24 cellular contexts compared by ENCODE assay signal in genomic region chr7:1049801-1050200, GRCh38. TPM values are rescaled to one million over a fixed set of nuclear protein-coding genes. Genes with fewer than 3 reads are reported as not detected.
A peak's percentile ranks its signal among the peaks of the same experiment; 100 is the strongest.
DNase-seq lines count a peak whose midpoint lies in the region; ATAC-seq, FAIRE-seq and TF ChIP-seq lines count a peak whose summit lies in the region.
"Had no signal": no experiment of that assay in that cellular context is flagged by ENCODE, and none has a peak within 500 bp of the region (broad histone marks: within the 10 kb centered on the region; RNA-seq: fewer than 3 reads in every experiment).

No MANE protein-coding gene starts in this region.

- intact Hi-C loops in right lobe of liver (cut with DNase I): no loop called here
- intact Hi-C loops in aorta (cut with DNase I): no loop called here

- H3K56ac ChIP-seq in H1 (replicated peaks; ENCODE audit: insufficient read length, low read depth, low read length): no peak overlapping the region

- no peak for FAIRE-seq in H1 (lab: Jason Lieb, UNC)

- no peaks in the 10 kb centered on the region; the same call in 1 of the 2 replicates for H3K23me2 ChIP-seq in H1 (ENCODE audit: low read depth, low read length)

- ATAC-seq in right lobe of liver: no peak
- no peak for ATAC-seq in upper lobe of left lung (ENCODE audit: low FRiP score in 2 of 2)
- ATAC-seq in aorta (ENCODE audit: low FRiP score): no peak
- no peak for ATAC-seq in GM21423 (IDR thresholded peaks at IDR 0.05; ENCODE audit: unreplicated experiment)
- ATAC-seq: activated CD8-positive, alpha-beta T cell treated with anti-CD3 and anti-CD28 coated beads, Interleukin-2, amount 10 ng/mL, durations not matched to agents 7 days and 5 days; naive thymus-derived CD8-positive, alpha-beta T cell; sciatic nerve; stimulated activated effector memory CD8-positive, alpha-beta T cell treated with anti-CD3 and anti-CD28 coated beads, Interleukin-12 subunit alpha, Interleukin-12 subunit beta, amount 100 ng/mL, for 72 hours had no signal

- peak overlapping the region; percentile 26 for H4K8ac ChIP-seq in H1 (ENCODE audit: extremely low read depth, insufficient read depth, low read length)

- TF ChIP-seq CTCF in H1 (IDR thresholded peaks at IDR 0.05; ENCODE audit: control extremely low read depth in 1 of 3, insufficient read depth in 1 of 3, low read depth in 1 of 3, low read length in 3 of 3) (no peak), right lobe of liver (IDR thresholded peaks at IDR 0.05) (no peak), upper lobe of left lung (IDR thresholded peaks at IDR 0.05) (no peak)

- no peak overlapping the region for H3K4me3 Mint-ChIP-seq in T-helper 2 cell treated with Interferon-gamma antibody and Interleukin-4, amounts not matched to agents 5 μg/mL and 100 μg/mL, for 36 hours
- H3K4me3 Mint-ChIP-seq: activated CD8-positive, alpha-beta T cell treated with anti-CD3 and anti-CD28 coated beads, Interleukin-2, amount 10 ng/mL, durations not matched to agents 7 days and 5 days; activated naive CD4-positive, alpha-beta T cell treated with anti-CD3 and anti-CD28 coated beads for 36 hours; central memory CD8-positive, alpha-beta T cell; stimulated activated effector memory CD8-positive, alpha-beta T cell treated with anti-CD3 and anti-CD28 coated beads, Interleukin-12 subunit alpha, Interleukin-12 subunit beta, amount 100 ng/mL, for 72 hours had no signal

- H3K27ac Mint-ChIP-seq in T-helper 2 cell treated with Interferon-gamma antibody and Interleukin-4, amounts not matched to agents 5 μg/mL and 100 μg/mL, for 36 hours: peak overlapping the region; percentile 36
- H3K27ac Mint-ChIP-seq: activated naive CD4-positive, alpha-beta T cell treated with anti-CD3 and anti-CD28 coated beads for 36 hours; stimulated activated effector memory CD8-positive, alpha-beta T cell treated with anti-CD3 and anti-CD28 coated beads, Interleukin-12 subunit alpha, Interleukin-12 subunit beta, amount 100 ng/mL, for 72 hours had no signal

- no peaks in the 10 kb centered on the region for H3K79me2 ChIP-seq in H1 (ENCODE audit: control insufficient read depth in 1 of 2, insufficient read depth in 2 of 2, low read length in 2 of 2)

- no peak overlapping the region for H3K4ac ChIP-seq in H1 (replicated peaks; ENCODE audit: insufficient read length, low read depth, low read length)

- WGBS in H1 (ENCODE audit: extremely low coverage in 1 of 2, insufficient coverage in 1 of 2, insufficient read length in 1 of 2, insufficient replicate concordance in 2 of 2, low coverage in 1 of 2, low lambda C conversion rate in 2 of 2, missing lambda C conversion rate in 1 of 2), 2 experiments: 91% methylated on average over 8 of the region's 8 CpGs; no CpG with 5 or more reads in 1 of the 2 experiments
- WGBS in right lobe of liver (ENCODE audit: insufficient coverage, low coverage, low lambda C conversion rate, missing lambda C conversion rate): no CpG with 5 or more reads among the region's 8 CpGs
- WGBS in upper lobe of left lung, 2 donors: 63% methylated on average over 8 of the region's 8 CpGs; no CpG with 5 or more reads in 1 of the 2 donors
- WGBS in aorta, 2 donors: 92 to 94% methylated on average over 8 of the region's 8 CpGs

- no peak overlapping the region for H2AK5ac ChIP-seq in H1 (ENCODE audit: low read depth, low read length)

- TF ChIP-seq RAD21 in H1 (IDR thresholded peaks at IDR 0.05 in 1 of 2, conservative IDR thresholded peaks at IDR 0.05 in 1 of 2; ENCODE audit: low read depth in 2 of 2, low read length in 2 of 2): no peak

- TF ChIP-seq POLR2A in H1 (IDR thresholded peaks at IDR 0.05; ENCODE audit: control extremely low read depth in 1 of 2, low read depth in 2 of 2, low read length in 2 of 2) (no peak), right lobe of liver (IDR thresholded peaks at IDR 0.05) (no peak), upper lobe of left lung (IDR thresholded peaks at IDR 0.05) (no peak)

- H3K4me3 ChIP-seq in H1 (ENCODE audit: extremely low read depth in 1 of 4, insufficient read depth in 2 of 4, low read depth in 3 of 4, low read length in 4 of 4) (no peak overlapping the region), right lobe of liver (no peak overlapping the region), upper lobe of left lung (no peak overlapping the region), aorta (ENCODE audit: low read length in 2 of 2) (no peak overlapping the region)
- H3K4me3 ChIP-seq: hepatocyte, ovary, thyroid gland had no signal

- no peak overlapping the region for H2BK120ac ChIP-seq in H1 (replicated peaks; ENCODE audit: low read depth, low read length)

- no peaks in the 10 kb centered on the region for H3K27me3 Mint-ChIP-seq in T-helper 2 cell treated with Interferon-gamma antibody and Interleukin-4, amounts not matched to agents 5 μg/mL and 100 μg/mL, for 36 hours (ENCODE audit: low read depth)
- H3K27me3 Mint-ChIP-seq: central memory CD8-positive, alpha-beta T cell; naive thymus-derived CD8-positive, alpha-beta T cell had no signal

- H2BK20ac ChIP-seq in H1 (ENCODE audit: low read length): no peak overlapping the region

- no peak overlapping the region for H3K9ac ChIP-seq in H1 (replicated peaks in 1 of 4; ENCODE audit: extremely low read depth in 1 of 4, low read depth in 3 of 4, low read length in 3 of 4)
- H3K9ac ChIP-seq: SK-N-SH had no signal

- no peak overlapping the region for H3K23ac ChIP-seq in H1 (ENCODE audit: insufficient read length)

- H2AFZ ChIP-seq in H1 (ENCODE audit: low read length): no peak overlapping the region
- H2AFZ ChIP-seq: hepatocyte had no signal

- no peak overlapping the region for H3K14ac ChIP-seq in H1 (ENCODE audit: insufficient read length)

- no peaks in the 10 kb centered on the region for H3K9me3 Mint-ChIP-seq in T-helper 2 cell treated with Interferon-gamma antibody and Interleukin-4, amounts not matched to agents 5 μg/mL and 100 μg/mL, for 36 hours
- H3K9me3 Mint-ChIP-seq: activated naive CD4-positive, alpha-beta T cell treated with anti-CD3 and anti-CD28 coated beads for 36 hours; central memory CD8-positive, alpha-beta T cell; naive thymus-derived CD8-positive, alpha-beta T cell; stimulated activated effector memory CD8-positive, alpha-beta T cell treated with anti-CD3 and anti-CD28 coated beads, Interleukin-12 subunit alpha, Interleukin-12 subunit beta, amount 100 ng/mL, for 72 hours had no signal

- DNase-seq in T-helper 2 cell treated with Interferon-gamma antibody and Interleukin-4, amounts not matched to agents 5 μg/mL and 100 μg/mL, for 36 hours (ENCODE audit: low spot score): no peak
- no peak for DNase-seq in T-helper 2 cell
- DNase-seq in H1 (ENCODE audit: low read depth in 1 of 2, low spot score in 2 of 2): no peak
- DNase-seq in right lobe of liver: no peak
- peak in 1 of 2 donors; percentile 57 for DNase-seq in upper lobe of left lung
- no peak for DNase-seq in aorta
- DNase-seq in dedifferentiated amniotic fluid mesenchymal stem cell (ENCODE audit: extremely low spot score): no peak
- DNase-seq: activated CD8-positive, alpha-beta T cell treated with anti-CD3 and anti-CD28 coated beads, Interleukin-2, amount 10 ng/mL, durations not matched to agents 7 days and 5 days; activated naive CD4-positive, alpha-beta T cell treated with anti-CD3 and anti-CD28 coated beads for 36 hours; activated T-cell treated with anti-CD3 and anti-CD28 coated beads, Interleukin-2, amount 50 U/mL, for 1 hour; DND-41; NCI-H1417 treated with DMSO at 0.1 percent for 48 hours; NCI-H524; ovary; SK-N-SH; T-helper 9 cell; thyroid gland had no signal

- H2BK15ac ChIP-seq in H1 (ENCODE audit: low read length): no peak overlapping the region

- H3K18ac ChIP-seq in H1 (ENCODE audit: extremely low read depth, low read length): no peak overlapping the region

- peaks cover 0 to 11% of the 10 kb centered on the region in 2 experiments for H4K20me1 ChIP-seq in H1 (replicated peaks in 1 of 2; ENCODE audit: control insufficient read depth in 1 of 2, insufficient read depth in 2 of 2, low read length in 2 of 2)

- CTCF ChIA-PET in H1 (lab: Charles Lee; ENCODE audit: partially characterized antibody): interaction anchor here (0.8 to 6.2 kb wide), 10 partner anchors 9 to 78 kb away, joined by 3 to 46 read pairs (median 4); no protein-coding TSS in a partner anchor

- no peak overlapping the region for H4K5ac ChIP-seq in H1 (ENCODE audit: insufficient read length, low read depth, low read length)

- H2BK5ac ChIP-seq in H1 (ENCODE audit: low read depth, low read length): no peak overlapping the region

- peaks cover 53% of the 10 kb centered on the region for H3K4me1 Mint-ChIP-seq in T-helper 2 cell treated with Interferon-gamma antibody and Interleukin-4, amounts not matched to agents 5 μg/mL and 100 μg/mL, for 36 hours (ENCODE audit: low read depth)

- no peaks in the 10 kb centered on the region for H3K27me3 ChIP-seq in H1 (replicated peaks in 1 of 4; ENCODE audit: control insufficient read depth in 3 of 4, extremely low read depth in 1 of 4, insufficient read depth in 3 of 4, low read length in 3 of 4)
- H3K27me3 ChIP-seq in right lobe of liver: no peaks in the 10 kb centered on the region
- no peaks in the 10 kb centered on the region for H3K27me3 ChIP-seq in upper lobe of left lung
- no peaks in the 10 kb centered on the region for H3K27me3 ChIP-seq in aorta (ENCODE audit: control insufficient read depth in 1 of 2, insufficient read depth in 2 of 2, low read length in 1 of 2)
- H3K27me3 ChIP-seq: hepatocyte, ovary, thyroid gland had no signal

- TF ChIP-seq EP300 in H1 (IDR thresholded peaks at IDR 0.05; ENCODE audit: borderline replicate concordance in 1 of 2, low read depth in 2 of 2, low read length in 2 of 2) (no peak), upper lobe of left lung (IDR thresholded peaks at IDR 0.05) (no peak)

- H2BK12ac ChIP-seq in H1 (ENCODE audit: low read depth, low read length): no peak overlapping the region

- H3K36me3 ChIP-seq in H1 (ENCODE audit: control insufficient read depth in 2 of 4, insufficient read depth in 4 of 4, low read length in 3 of 4) (no peaks in the 10 kb centered on the region), right lobe of liver (no peaks in the 10 kb centered on the region), upper lobe of left lung (no peaks in the 10 kb centered on the region), aorta (ENCODE audit: control insufficient read depth in 1 of 2, insufficient read depth in 2 of 2, low read length in 1 of 2) (no peaks in the 10 kb centered on the region)
- H3K36me3 ChIP-seq: ovary, thyroid gland had no signal

- H3K4me2 ChIP-seq in H1 (ENCODE audit: insufficient read depth in 1 of 2, low read depth in 2 of 2, low read length in 2 of 2): no peak overlapping the region
- H3K4me2 ChIP-seq: hepatocyte, SK-N-SH had no signal

- H3K4me1 ChIP-seq in H1 (replicated peaks in 1 of 4; ENCODE audit: control insufficient read depth in 3 of 4, insufficient read depth in 4 of 4, low read length in 3 of 4): peaks cover 8 to 29% (median 15%) of the 10 kb centered on the region in 4 experiments
- peaks cover 0 to 50% (median 24%) of the 10 kb centered on the region in 4 donors for H3K4me1 ChIP-seq in right lobe of liver
- H3K4me1 ChIP-seq in upper lobe of left lung: peaks cover 85 to 94% (median 89%) of the 10 kb centered on the region in 4 donors
- H3K4me1 ChIP-seq in aorta (ENCODE audit: control insufficient read depth in 1 of 2, insufficient read depth in 2 of 2, low read length in 2 of 2): no peaks in the 10 kb centered on the region

- peaks cover 2% of the 10 kb centered on the region; the same call in 1 of the 2 replicates for H3K79me1 ChIP-seq in H1 (ENCODE audit: low read depth, low read length)

- no peaks in the 10 kb centered on the region for H3K9me3 ChIP-seq in H1 (ENCODE audit: insufficient read depth in 2 of 2, low read depth in 1 of 2, low read length in 1 of 2)
- no peaks in the 10 kb centered on the region for H3K9me3 ChIP-seq in right lobe of liver
- no peaks in the 10 kb centered on the region for H3K9me3 ChIP-seq in upper lobe of left lung
- no peaks in the 10 kb centered on the region for H3K9me3 ChIP-seq in aorta (ENCODE audit: control insufficient read depth, low read length)
- H3K9me3 ChIP-seq: ovary, SK-N-SH, thyroid gland had no signal

- no peak overlapping the region for H3K27ac ChIP-seq in H1 (ENCODE audit: low read depth, low read length)
- H3K27ac ChIP-seq in right lobe of liver: peak overlapping the region in 2 of 3 donors; percentile 73 to 81
- peak overlapping the region in 3 of 4 donors; percentile 31 to 94 (median 37) for H3K27ac ChIP-seq in upper lobe of left lung
- H3K27ac ChIP-seq in aorta (ENCODE audit: low read depth in 1 of 2, low read length in 2 of 2): no peak overlapping the region
- H3K27ac ChIP-seq: 22Rv1, hepatocyte, ovary had no signal

- POLR2A ChIA-PET in H1 (lab: Charles Lee; ENCODE audit: partially characterized antibody): interaction anchor here (1.1 kb wide), 1 partner anchor 112 kb away, joined by 3 read pairs; no protein-coding TSS in a partner anchor

- H3K36me3 Mint-ChIP-seq in T-helper 2 cell treated with Interferon-gamma antibody and Interleukin-4, amounts not matched to agents 5 μg/mL and 100 μg/mL, for 36 hours (ENCODE audit: low read depth): peaks cover 6% of the 10 kb centered on the region
- H3K36me3 Mint-ChIP-seq: naive thymus-derived CD8-positive, alpha-beta T cell had no signal

- no peak overlapping the region for H4K91ac ChIP-seq in H1 (replicated peaks; ENCODE audit: insufficient read length, low read length)

RNA-seq across cellular contexts. Expression of gene GPR146, which starts 5.5 kb away (rescaled TPM):
- total RNA-seq in H1 (2021; fragmentation: NEBNext Ultra II Directional; extraction: Animal tissue kit (Norgen Biotek cat#: 25700)): 0.54 and 1.8 TPM in 2 replicates
- polyA plus RNA-seq in H1 (2011; rRNA removed) (2.7 and 3.9 TPM in 2 replicates), aorta (1 to 10 TPM; 2.2 to 3.5 TPM)
- 2.5 TPM for polyA plus RNA-seq in H1 (2011; cell fraction: cytosol; rRNA removed)
- 3.3 TPM for polyA plus RNA-seq in H1 (2011; cell fraction: nucleus; rRNA removed)
- 0.62 to 1.8 TPM (median 1.3 TPM) in 4 replicates for polyA plus RNA-seq in H1 (2012, experiment 1 of 2)
- polyA plus RNA-seq in H1 (2012, experiment 2 of 2): 2.0 TPM
- 1.1 TPM for polyA plus RNA-seq in H1 (2013, experiment 1 of 2)
- polyA plus RNA-seq in H1 (2013, experiment 2 of 2): 0.79 TPM
- 2.9 and 4.5 TPM in 2 replicates for polyA minus RNA-seq in H1 (2011; rRNA and poly(A)+ RNA removed)
- 0.81 TPM for polyA minus RNA-seq in H1 (2011; cell fraction: cytosol; rRNA and poly(A)+ RNA removed)
- 3.9 TPM for polyA minus RNA-seq in H1 (2011; cell fraction: nucleus; rRNA and poly(A)+ RNA removed)
- total RNA-seq in right lobe of liver (10 to 100 TPM; 13.3 to 45.3 (median 22.8) TPM), upper lobe of left lung (10 to 100 TPM; 11.2 to 32.8 (median 28.9) TPM), aorta (10 to 100 TPM; 17.4 to 44.2 TPM)

RNA-seq across cellular contexts. Expression of gene GPER1, which starts 38.1 kb away (rescaled TPM):
- total RNA-seq in H1 (2021; fragmentation: NEBNext Ultra II Directional; extraction: Animal tissue kit (Norgen Biotek cat#: 25700)): 0.24 and 0.52 TPM in 2 replicates
- polyA plus RNA-seq in H1 (2011; rRNA removed) (0.47 and 0.78 TPM in 2 replicates), aorta (1 to 10 TPM; 2.8 to 5.0 TPM)
- 0.56 TPM for polyA plus RNA-seq in H1 (2011; cell fraction: cytosol; rRNA removed)
- 1.00 TPM for polyA plus RNA-seq in H1 (2011; cell fraction: nucleus; rRNA removed)
- polyA plus RNA-seq in H1 (2012, experiment 1 of 2): 0.36 to 0.68 TPM (median 0.62 TPM) in 4 replicates
- polyA plus RNA-seq in H1 (2012, experiment 2 of 2): 0.17 TPM
- 0.20 TPM for polyA plus RNA-seq in H1 (2013, experiment 1 of 2)
- polyA plus RNA-seq in H1 (2013, experiment 2 of 2): 0.20 TPM
- 0.16 and 0.27 TPM in 2 replicates for polyA minus RNA-seq in H1 (2011; rRNA and poly(A)+ RNA removed)
- polyA minus RNA-seq in H1 (2011; cell fraction: cytosol; rRNA and poly(A)+ RNA removed): not detected
- 0.70 TPM for polyA minus RNA-seq in H1 (2011; cell fraction: nucleus; rRNA and poly(A)+ RNA removed)
- total RNA-seq in right lobe of liver (10 to 100 TPM in 4 of 6 experiments, 1 to 10 TPM in 2; 7.0 to 26.4 (median 11.9) TPM), upper lobe of left lung (10 to 100 TPM in 2 of 6 donors, 1 to 10 TPM in 4; 6.5 to 24.7 (median 8.5) TPM), aorta (10 to 100 TPM in 1 of 2 donors, 1 to 10 TPM in 1; 4.5 to 11.2 TPM)
- total RNA-seq: activated naive CD4-positive, alpha-beta T cell treated with anti-CD3 and anti-CD28 coated beads for 36 hours had no signal

Comparison
In these comparisons a context has a peak if more than half of its experiments do, and no peak if none do; other contexts are left out.
1. H3K27ac ChIP-seq: peak in right lobe of liver (2 of 3) and upper lobe of left lung (3 of 4); none in H1 (single experiment) and aorta (0 of 2).